In genomic region chr16:57600048-57600835, GRCh38 we compare ENCODE assay signal across 1 cellular context.
TF ChIP-seq lines count a peak whose summit lies in the region.

No MANE protein-coding gene starts in this region.

TF ChIP-seq in HepG2, 621 proteins besides CTCF, POLR2A, EP300 and RAD21 (continued from another document and continues in another):
- TF ChIP-seq, protein P1, sequence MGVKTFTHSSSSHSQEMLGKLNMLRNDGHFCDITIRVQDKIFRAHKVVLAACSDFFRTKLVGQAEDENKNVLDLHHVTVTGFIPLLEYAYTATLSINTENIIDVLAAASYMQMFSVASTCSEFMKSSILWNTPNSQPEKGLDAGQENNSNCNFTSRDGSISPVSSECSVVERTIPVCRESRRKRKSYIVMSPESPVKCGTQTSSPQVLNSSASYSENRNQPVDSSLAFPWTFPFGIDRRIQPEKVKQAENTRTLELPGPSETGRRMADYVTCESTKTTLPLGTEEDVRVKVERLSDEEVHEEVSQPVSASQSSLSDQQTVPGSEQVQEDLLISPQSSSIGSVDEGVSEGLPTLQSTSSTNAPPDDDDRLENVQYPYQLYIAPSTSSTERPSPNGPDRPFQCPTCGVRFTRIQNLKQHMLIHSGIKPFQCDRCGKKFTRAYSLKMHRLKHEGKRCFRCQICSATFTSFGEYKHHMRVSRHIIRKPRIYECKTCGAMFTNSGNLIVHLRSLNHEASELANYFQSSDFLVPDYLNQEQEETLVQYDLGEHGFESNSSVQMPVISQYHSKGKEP (CRISPR knock-in tag; IDR thresholded peaks at IDR 0.05) = peak; percentile 75; the same call in 1 of the 2 replicates
- TF ChIP-seq SETDB1 (CRISPR knock-in tag; IDR thresholded peaks at IDR 0.05; ENCODE audit: borderline replicate concordance) (no peak), TBX2 (CRISPR knock-in tag; IDR thresholded peaks at IDR 0.05; ENCODE audit: borderline replicate concordance) (peak; percentile 25; the same call in 1 of the 2 replicates), ZFP41 (CRISPR knock-in tag; IDR thresholded peaks at IDR 0.05; ENCODE audit: borderline replicate concordance) (no peak), ZNF629 (CRISPR knock-in tag; conservative IDR thresholded peaks at IDR 0.05) (no peak; the same call in 1 of the 2 replicates), MTF2 (CRISPR knock-in tag; IDR thresholded peaks at IDR 0.05; ENCODE audit: borderline replicate concordance) (no peak), NCOA5 (CRISPR knock-in tag; IDR thresholded peaks at IDR 0.05) (no peak), PHF5A (CRISPR knock-in tag; IDR thresholded peaks at IDR 0.05; ENCODE audit: low read depth, unreplicated experiment) (no peak), MED8 (CRISPR knock-in tag; IDR thresholded peaks at IDR 0.05; ENCODE audit: insufficient replicate concordance) (peak; percentile 46), ZNF747 (CRISPR knock-in tag; IDR thresholded peaks at IDR 0.05; ENCODE audit: borderline replicate concordance) (no peak), RAD51 (IDR thresholded peaks at IDR 0.05; ENCODE audit: borderline replicate concordance) (no peak), POLR2AphosphoS2 (IDR thresholded peaks at IDR 0.05; ENCODE audit: low read depth, low read length) (no peak), CCAR2 (optimal IDR thresholded peaks at IDR 0.05; ENCODE audit: low read depth, low read length) (no peak), KLF6 (CRISPR knock-in tag; IDR thresholded peaks at IDR 0.05) (no peak), RORA (CRISPR knock-in tag; IDR thresholded peaks at IDR 0.05) (no peak), TEF (CRISPR knock-in tag; IDR thresholded peaks at IDR 0.05) (no peak), ZFY (CRISPR knock-in tag; IDR thresholded peaks at IDR 0.05) (no peak), MEIS1 (CRISPR knock-in tag; IDR thresholded peaks at IDR 0.05; ENCODE audit: borderline replicate concordance) (0 out of 2 replicates have a peak, but pooled peaks have one; percentile 29), THRA (CRISPR knock-in tag; IDR thresholded peaks at IDR 0.05; ENCODE audit: borderline replicate concordance) (peak; percentile 83), TFDP1 (CRISPR knock-in tag; IDR thresholded peaks at IDR 0.05; ENCODE audit: borderline replicate concordance) (peak; percentile 33; the same call in 1 of the 2 replicates), YEATS4 (CRISPR knock-in tag; IDR thresholded peaks at IDR 0.05; ENCODE audit: borderline replicate concordance) (no peak), ZKSCAN5 (CRISPR knock-in tag; IDR thresholded peaks at IDR 0.05) (no peak), ZNF790 (CRISPR knock-in tag; IDR thresholded peaks at IDR 0.05; ENCODE audit: borderline replicate concordance) (no peak), TFDP2 (CRISPR knock-in tag; IDR thresholded peaks at IDR 0.05) (no peak), HMGXB4 (CRISPR knock-in tag; IDR thresholded peaks at IDR 0.05; ENCODE audit: borderline replicate concordance in 1 of 2, low read depth in 1 of 2) (peak; percentile 70 to 79; a peak in 3 of 4 replicates), ARNTL (CRISPR knock-in tag; IDR thresholded peaks at IDR 0.05) (no peak), ZNF615 (CRISPR knock-in tag; IDR thresholded peaks at IDR 0.05; ENCODE audit: borderline replicate concordance) (no peak), FOXA1 (IDR thresholded peaks at IDR 0.05) (no peak), FOXA1 (CRISPR knock-in tag; IDR thresholded peaks at IDR 0.05) (0 out of 2 replicates have a peak, but pooled peaks have one; percentile 42), SMAD3 (CRISPR knock-in tag; IDR thresholded peaks at IDR 0.05) (no peak), SMC3 (IDR thresholded peaks at IDR 0.05; ENCODE audit: low read length) (peak; percentile 85), ZNF282 (IDR thresholded peaks at IDR 0.05; ENCODE audit: partially characterized antibody) (no peak), ZNF546 (CRISPR knock-in tag; conservative IDR thresholded peaks at IDR 0.05) (no peak), TRAFD1 (CRISPR knock-in tag; IDR thresholded peaks at IDR 0.05; ENCODE audit: borderline replicate concordance) (no peak), TMF1 (CRISPR knock-in tag; IDR thresholded peaks at IDR 0.05; ENCODE audit: low read depth) (no peak), STAG1 (CRISPR knock-in tag; IDR thresholded peaks at IDR 0.05) (peak; percentile 98), ZNF225 (CRISPR knock-in tag; IDR thresholded peaks at IDR 0.05) (peak; percentile 91), KDM5A (IDR thresholded peaks at IDR 0.05; ENCODE audit: borderline replicate concordance, low read length) (no peak), EHMT2 (IDR thresholded peaks at IDR 0.05; ENCODE audit: borderline replicate concordance, low read depth, low read length) (no peak), ZNF264 (CRISPR knock-in tag; IDR thresholded peaks at IDR 0.05) (no peak), MBNL3 (CRISPR knock-in tag; conservative IDR thresholded peaks at IDR 0.05) (no peak), ZNF687 (CRISPR knock-in tag; IDR thresholded peaks at IDR 0.05) (peak; percentile 71), NPAS2 (CRISPR knock-in tag; IDR thresholded peaks at IDR 0.05; ENCODE audit: borderline replicate concordance) (no peak), HMGA1 (CRISPR knock-in tag; conservative IDR thresholded peaks at IDR 0.05) (no peak), ZNF564 (CRISPR knock-in tag; IDR thresholded peaks at IDR 0.05) (no peak), LCORL (IDR thresholded peaks at IDR 0.05) (no peak), LCORL (CRISPR knock-in tag; IDR thresholded peaks at IDR 0.05) (no peak), YY1 (IDR thresholded peaks at IDR 0.05; ENCODE audit: insufficient read depth, insufficient replicate concordance, low read depth, low read length) (peak; percentile 65)
- TF ChIP-seq, protein P2, sequence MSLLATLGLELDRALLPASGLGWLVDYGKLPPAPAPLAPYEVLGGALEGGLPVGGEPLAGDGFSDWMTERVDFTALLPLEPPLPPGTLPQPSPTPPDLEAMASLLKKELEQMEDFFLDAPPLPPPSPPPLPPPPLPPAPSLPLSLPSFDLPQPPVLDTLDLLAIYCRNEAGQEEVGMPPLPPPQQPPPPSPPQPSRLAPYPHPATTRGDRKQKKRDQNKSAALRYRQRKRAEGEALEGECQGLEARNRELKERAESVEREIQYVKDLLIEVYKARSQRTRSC (CRISPR knock-in tag; IDR thresholded peaks at IDR 0.05; ENCODE audit: low read depth) = no peak
- TF ChIP-seq, protein P3, sequence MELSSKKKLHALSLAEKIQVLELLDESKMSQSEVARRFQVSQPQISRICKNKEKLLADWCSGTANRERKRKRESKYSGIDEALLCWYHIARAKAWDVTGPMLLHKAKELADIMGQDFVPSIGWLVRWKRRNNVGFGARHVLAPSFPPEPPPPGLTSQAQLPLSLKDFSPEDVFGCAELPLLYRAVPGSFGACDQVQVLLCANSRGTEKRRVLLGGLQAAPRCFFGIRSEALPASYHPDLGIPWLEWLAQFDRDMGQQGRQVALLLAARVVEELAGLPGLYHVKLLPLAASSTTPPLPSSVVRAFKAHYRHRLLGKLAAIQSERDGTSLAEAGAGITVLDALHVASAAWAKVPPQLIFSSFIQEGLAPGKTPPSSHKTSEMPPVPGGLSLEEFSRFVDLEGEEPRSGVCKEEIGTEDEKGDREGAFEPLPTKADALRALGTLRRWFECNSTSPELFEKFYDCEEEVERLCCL (CRISPR knock-in tag; IDR thresholded peaks at IDR 0.05; ENCODE audit: borderline replicate concordance) = no peak
- TF ChIP-seq, protein P4, sequence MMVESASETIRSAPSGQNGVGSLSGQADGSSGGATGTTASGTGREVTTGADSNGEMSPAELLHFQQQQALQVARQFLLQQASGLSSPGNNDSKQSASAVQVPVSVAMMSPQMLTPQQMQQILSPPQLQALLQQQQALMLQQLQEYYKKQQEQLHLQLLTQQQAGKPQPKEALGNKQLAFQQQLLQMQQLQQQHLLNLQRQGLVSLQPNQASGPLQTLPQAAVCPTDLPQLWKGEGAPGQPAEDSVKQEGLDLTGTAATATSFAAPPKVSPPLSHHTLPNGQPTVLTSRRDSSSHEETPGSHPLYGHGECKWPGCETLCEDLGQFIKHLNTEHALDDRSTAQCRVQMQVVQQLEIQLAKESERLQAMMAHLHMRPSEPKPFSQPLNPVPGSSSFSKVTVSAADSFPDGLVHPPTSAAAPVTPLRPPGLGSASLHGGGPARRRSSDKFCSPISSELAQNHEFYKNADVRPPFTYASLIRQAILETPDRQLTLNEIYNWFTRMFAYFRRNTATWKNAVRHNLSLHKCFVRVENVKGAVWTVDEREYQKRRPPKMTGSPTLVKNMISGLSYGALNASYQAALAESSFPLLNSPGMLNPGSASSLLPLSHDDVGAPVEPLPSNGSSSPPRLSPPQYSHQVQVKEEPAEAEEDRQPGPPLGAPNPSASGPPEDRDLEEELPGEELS (CRISPR knock-in tag; IDR thresholded peaks at IDR 0.05) = no peak
